Comparison of ENCODE assay signal across 1 cellular context in the genomic region with DNA sequence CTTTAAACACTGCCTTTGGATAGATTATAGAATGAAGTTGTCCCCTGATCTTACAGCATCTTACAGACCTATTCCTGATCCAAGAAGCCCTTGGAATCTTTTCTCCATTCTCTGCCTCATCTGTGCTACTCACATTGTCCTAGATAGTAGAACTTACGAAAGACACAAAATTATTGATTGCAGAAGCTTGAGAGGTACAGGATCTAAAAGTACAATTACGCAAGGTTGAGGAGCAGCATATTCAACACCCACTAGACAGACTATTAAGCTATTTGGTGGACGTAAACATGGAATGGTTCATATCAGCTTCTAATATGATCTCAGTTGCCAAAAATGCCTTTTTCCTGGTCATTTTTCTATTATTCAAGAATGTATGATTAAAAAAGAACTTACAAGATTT.
TF ChIP-seq lines count a peak whose summit lies in the region.

No MANE protein-coding gene starts in this region.

TF ChIP-seq in GM12878, 131 proteins besides CTCF, POLR2A, EP300 and RAD21 (continued from another document):
- TF ChIP-seq, protein P1, sequence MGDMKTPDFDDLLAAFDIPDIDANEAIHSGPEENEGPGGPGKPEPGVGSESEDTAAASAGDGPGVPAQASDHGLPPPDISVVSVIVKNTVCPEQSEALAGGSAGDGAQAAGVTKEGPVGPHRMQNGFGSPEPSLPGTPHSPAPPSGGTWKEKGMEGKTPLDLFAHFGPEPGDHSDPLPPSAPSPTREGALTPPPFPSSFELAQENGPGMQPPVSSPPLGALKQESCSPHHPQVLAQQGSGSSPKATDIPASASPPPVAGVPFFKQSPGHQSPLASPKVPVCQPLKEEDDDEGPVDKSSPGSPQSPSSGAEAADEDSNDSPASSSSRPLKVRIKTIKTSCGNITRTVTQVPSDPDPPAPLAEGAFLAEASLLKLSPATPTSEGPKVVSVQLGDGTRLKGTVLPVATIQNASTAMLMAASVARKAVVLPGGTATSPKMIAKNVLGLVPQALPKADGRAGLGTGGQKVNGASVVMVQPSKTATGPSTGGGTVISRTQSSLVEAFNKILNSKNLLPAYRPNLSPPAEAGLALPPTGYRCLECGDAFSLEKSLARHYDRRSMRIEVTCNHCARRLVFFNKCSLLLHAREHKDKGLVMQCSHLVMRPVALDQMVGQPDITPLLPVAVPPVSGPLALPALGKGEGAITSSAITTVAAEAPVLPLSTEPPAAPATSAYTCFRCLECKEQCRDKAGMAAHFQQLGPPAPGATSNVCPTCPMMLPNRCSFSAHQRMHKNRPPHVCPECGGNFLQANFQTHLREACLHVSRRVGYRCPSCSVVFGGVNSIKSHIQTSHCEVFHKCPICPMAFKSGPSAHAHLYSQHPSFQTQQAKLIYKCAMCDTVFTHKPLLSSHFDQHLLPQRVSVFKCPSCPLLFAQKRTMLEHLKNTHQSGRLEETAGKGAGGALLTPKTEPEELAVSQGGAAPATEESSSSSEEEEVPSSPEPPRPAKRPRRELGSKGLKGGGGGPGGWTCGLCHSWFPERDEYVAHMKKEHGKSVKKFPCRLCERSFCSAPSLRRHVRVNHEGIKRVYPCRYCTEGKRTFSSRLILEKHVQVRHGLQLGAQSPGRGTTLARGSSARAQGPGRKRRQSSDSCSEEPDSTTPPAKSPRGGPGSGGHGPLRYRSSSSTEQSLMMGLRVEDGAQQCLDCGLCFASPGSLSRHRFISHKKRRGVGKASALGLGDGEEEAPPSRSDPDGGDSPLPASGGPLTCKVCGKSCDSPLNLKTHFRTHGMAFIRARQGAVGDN (IDR thresholded peaks at IDR 0.05), result no peak
- TF ChIP-seq HDAC6 (IDR thresholded peaks at IDR 0.05; ENCODE audit: unreplicated experiment) (no peak), NR2C1 (IDR thresholded peaks at IDR 0.05) (no peak)
